ENCODE assay signal across 1 cellular context in the genomic region with DNA sequence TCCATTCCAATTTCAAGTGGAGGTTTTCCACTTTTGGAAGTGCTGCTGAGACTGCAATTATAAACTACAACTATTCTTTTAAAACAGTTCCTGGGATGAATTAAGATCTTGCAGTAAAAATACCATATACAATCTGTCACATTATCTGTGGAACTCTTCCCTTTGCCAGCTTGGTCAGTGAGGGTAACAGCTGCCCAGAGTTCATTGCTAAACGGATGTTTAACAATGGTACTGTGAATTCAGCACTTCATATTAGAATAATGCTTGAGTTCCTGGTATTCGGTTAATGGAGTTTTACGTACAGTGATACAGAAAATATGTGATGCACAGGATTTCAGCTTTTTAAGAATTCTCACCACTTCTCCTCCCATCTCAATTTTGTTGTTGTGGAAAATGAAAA.
TF ChIP-seq lines count a peak whose summit lies in the region.

No MANE protein-coding gene starts in this region.

TF ChIP-seq in GM12878, 131 proteins besides CTCF, POLR2A, EP300 and RAD21 (continued from another document):
- TF ChIP-seq, protein P1, sequence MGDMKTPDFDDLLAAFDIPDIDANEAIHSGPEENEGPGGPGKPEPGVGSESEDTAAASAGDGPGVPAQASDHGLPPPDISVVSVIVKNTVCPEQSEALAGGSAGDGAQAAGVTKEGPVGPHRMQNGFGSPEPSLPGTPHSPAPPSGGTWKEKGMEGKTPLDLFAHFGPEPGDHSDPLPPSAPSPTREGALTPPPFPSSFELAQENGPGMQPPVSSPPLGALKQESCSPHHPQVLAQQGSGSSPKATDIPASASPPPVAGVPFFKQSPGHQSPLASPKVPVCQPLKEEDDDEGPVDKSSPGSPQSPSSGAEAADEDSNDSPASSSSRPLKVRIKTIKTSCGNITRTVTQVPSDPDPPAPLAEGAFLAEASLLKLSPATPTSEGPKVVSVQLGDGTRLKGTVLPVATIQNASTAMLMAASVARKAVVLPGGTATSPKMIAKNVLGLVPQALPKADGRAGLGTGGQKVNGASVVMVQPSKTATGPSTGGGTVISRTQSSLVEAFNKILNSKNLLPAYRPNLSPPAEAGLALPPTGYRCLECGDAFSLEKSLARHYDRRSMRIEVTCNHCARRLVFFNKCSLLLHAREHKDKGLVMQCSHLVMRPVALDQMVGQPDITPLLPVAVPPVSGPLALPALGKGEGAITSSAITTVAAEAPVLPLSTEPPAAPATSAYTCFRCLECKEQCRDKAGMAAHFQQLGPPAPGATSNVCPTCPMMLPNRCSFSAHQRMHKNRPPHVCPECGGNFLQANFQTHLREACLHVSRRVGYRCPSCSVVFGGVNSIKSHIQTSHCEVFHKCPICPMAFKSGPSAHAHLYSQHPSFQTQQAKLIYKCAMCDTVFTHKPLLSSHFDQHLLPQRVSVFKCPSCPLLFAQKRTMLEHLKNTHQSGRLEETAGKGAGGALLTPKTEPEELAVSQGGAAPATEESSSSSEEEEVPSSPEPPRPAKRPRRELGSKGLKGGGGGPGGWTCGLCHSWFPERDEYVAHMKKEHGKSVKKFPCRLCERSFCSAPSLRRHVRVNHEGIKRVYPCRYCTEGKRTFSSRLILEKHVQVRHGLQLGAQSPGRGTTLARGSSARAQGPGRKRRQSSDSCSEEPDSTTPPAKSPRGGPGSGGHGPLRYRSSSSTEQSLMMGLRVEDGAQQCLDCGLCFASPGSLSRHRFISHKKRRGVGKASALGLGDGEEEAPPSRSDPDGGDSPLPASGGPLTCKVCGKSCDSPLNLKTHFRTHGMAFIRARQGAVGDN (IDR thresholded peaks at IDR 0.05), result no peak
- TF ChIP-seq ETV6 (conservative IDR thresholded peaks at IDR 0.05 in 1 of 2, IDR thresholded peaks at IDR 0.05 in 1 of 2; ENCODE audit: borderline replicate concordance in 1 of 2, low read depth in 1 of 2), result no peak
- no peak for TF ChIP-seq RB1 (IDR thresholded peaks at IDR 0.05; ENCODE audit: borderline replicate concordance)
- no peak for TF ChIP-seq BACH1 (IDR thresholded peaks at IDR 0.05; ENCODE audit: borderline replicate concordance)
- TF ChIP-seq CREB1 (IDR thresholded peaks at IDR 0.05; ENCODE audit: low read depth), result no peak
- TF ChIP-seq CBX5 (IDR thresholded peaks at IDR 0.05; ENCODE audit: low read depth), result no peak
- TF ChIP-seq, protein P2, sequence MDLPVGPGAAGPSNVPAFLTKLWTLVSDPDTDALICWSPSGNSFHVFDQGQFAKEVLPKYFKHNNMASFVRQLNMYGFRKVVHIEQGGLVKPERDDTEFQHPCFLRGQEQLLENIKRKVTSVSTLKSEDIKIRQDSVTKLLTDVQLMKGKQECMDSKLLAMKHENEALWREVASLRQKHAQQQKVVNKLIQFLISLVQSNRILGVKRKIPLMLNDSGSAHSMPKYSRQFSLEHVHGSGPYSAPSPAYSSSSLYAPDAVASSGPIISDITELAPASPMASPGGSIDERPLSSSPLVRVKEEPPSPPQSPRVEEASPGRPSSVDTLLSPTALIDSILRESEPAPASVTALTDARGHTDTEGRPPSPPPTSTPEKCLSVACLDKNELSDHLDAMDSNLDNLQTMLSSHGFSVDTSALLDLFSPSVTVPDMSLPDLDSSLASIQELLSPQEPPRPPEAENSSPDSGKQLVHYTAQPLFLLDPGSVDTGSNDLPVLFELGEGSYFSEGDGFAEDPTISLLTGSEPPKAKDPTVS (IDR thresholded peaks at IDR 0.05; ENCODE audit: low read depth, low read length), result no peak
- no peak for TF ChIP-seq STAT3 (IDR thresholded peaks at IDR 0.05; ENCODE audit: low read depth, low read length)
- TF ChIP-seq ZNF217 (IDR thresholded peaks at IDR 0.05), result no peak
- TF ChIP-seq SP1 (IDR thresholded peaks at IDR 0.05; ENCODE audit: low read depth, low read length), result no peak
